ENCODE assay signal across 7 cellular contexts in the genomic region with DNA sequence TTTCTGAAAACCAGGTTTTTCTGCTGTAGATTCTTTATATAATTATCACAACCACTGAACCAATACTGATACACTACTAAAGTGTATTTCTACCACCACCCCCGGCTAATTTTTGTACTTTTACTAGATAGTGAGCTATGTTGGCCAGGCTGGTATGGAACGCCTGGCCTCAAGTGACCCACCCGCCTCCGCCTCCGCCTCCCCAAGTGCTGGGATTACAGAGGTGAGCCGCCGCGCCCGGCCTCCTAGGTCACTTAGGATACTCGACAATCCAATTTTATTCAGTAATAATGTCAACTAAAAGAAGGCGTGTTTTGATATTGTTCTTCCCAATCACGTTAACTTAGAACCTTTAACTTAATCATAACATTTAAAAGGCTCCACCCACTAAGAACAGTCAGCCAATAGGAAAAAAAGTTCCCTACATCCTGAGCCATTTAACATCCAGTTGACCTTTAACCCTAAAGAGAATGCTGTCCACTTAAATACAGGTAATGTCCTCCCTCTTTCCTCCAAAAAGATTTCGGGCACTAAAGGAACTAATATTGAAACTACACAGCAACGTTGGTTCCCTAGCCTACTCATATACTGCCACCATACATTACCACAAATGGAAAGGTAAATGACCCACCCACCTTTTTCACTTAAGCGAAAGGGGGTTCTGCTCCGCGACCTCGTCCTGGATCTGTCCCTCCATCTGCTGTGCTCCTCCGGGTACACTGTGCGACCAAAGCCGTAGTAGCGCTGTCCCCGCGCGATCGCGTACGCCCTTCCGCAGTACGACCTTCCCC. TPM values are rescaled to one million over a fixed set of nuclear protein-coding genes. Genes with fewer than 3 reads are reported as not detected.
DNase-seq lines count a peak whose midpoint lies in the region; ATAC-seq, FAIRE-seq and TF ChIP-seq lines count a peak whose summit lies in the region.

No MANE protein-coding gene starts in this region.

- intact Hi-C loops in breast epithelium (cut with DNase I; ENCODE audit: low total_unique reads) (loop anchor here (5.0 kb wide), 1 partner anchor 586 kb away; no protein-coding TSS in a partner anchor), tibial artery (cut with DNase I; ENCODE audit: low total_unique reads) (no loop called here)

- TF ChIP-seq CTCF in breast epithelium (IDR thresholded peaks at IDR 0.05) (no peak), tibial artery (IDR thresholded peaks at IDR 0.05) (no peak)

- ATAC-seq in left lobe of liver: peak; percentile 31
- ATAC-seq in HG03457 (IDR thresholded peaks at IDR 0.05; ENCODE audit: unreplicated experiment): no peak
- no peak for ATAC-seq in GM19351 (IDR thresholded peaks at IDR 0.05; ENCODE audit: unreplicated experiment)

- TF ChIP-seq POLR2A in GM12891 (IDR thresholded peaks at IDR 0.05; ENCODE audit: low read depth, low read length): no peak
- no peak for TF ChIP-seq POLR2A in breast epithelium (IDR thresholded peaks at IDR 0.05)

- peak; percentile 76 for FAIRE-seq in GM12891 (lab: Jason Lieb, UNC)

- H3K27me3 ChIP-seq in breast epithelium (no peaks in the 10 kb centered on the region), tibial artery (no peaks in the 10 kb centered on the region)

- H3K9me3 ChIP-seq in breast epithelium (no peaks in the 10 kb centered on the region), tibial artery (no peaks in the 10 kb centered on the region)

- DNase-seq in GM12891 (ENCODE audit: insufficient read length, low spot score) (no peak), MV-4-11 (lab: John Stamatoyannopoulos, UW) (peak; percentile 13), breast epithelium (ENCODE audit: low spot score in 2 of 2) (no peak), left lobe of liver (ENCODE audit: low spot score) (peak; percentile 48), tibial artery (no peak)

- peak overlapping the region; percentile 98 to 99 for H3K27ac ChIP-seq in breast epithelium
- H3K27ac ChIP-seq in tibial artery: peak overlapping the region; percentile 97 to 99

- peaks cover 4% of the 10 kb centered on the region for H3K36me3 ChIP-seq in breast epithelium
- peaks cover 40 to 51% (median 41%) of the 10 kb centered on the region in 3 donors for H3K36me3 ChIP-seq in tibial artery

- H3K4me1 ChIP-seq in breast epithelium (peaks cover 0 to 18% of the 10 kb centered on the region in 2 donors), tibial artery (peaks cover 0 to 43% (median 28%) of the 10 kb centered on the region in 4 donors)

- H3K4me3 ChIP-seq in breast epithelium (peak overlapping the region; percentile 78 to 97 (median 85)), tibial artery (peak overlapping the region; percentile 77 to 78)

TF ChIP-seq in GM12891, 5 proteins besides CTCF, POLR2A, EP300 and RAD21:
- TF ChIP-seq TAF1 (IDR thresholded peaks at IDR 0.05; ENCODE audit: low read depth, low read length) (no peak), POU2F2 (IDR thresholded peaks at IDR 0.05; ENCODE audit: low read depth, low read length) (no peak), SPI1 (IDR thresholded peaks at IDR 0.05; ENCODE audit: low read depth, low read length) (no peak), PAX5 (IDR thresholded peaks at IDR 0.05; ENCODE audit: insufficient read depth, low read length, severe bottlenecking) (no peak), POLR2AphosphoS5 (IDR thresholded peaks at IDR 0.05; ENCODE audit: low read depth, low read length) (no peak)

RNA-seq across cellular contexts. Expression of a gene that starts 1.2 kb away (rescaled TPM):
- 125 TPM for polyA plus RNA-seq in GM12891 (2012; ENCODE audit: low read depth, missing spikeins)
- total RNA-seq in breast epithelium (100 to 1,000 TPM; 155 to 215 (median 164) TPM), left lobe of liver (64.9 TPM)

RNA-seq across cellular contexts. Expression of a gene that starts 13.7 kb away (rescaled TPM):
- polyA plus RNA-seq in GM12891 (2012; ENCODE audit: low read depth, missing spikeins): 62.6 TPM
- total RNA-seq in breast epithelium (10 to 100 TPM; 61.3 to 85.0 (median 83.6) TPM), left lobe of liver (11.8 TPM)

RNA-seq across cellular contexts. Expression of a gene that starts 26.3 kb away (rescaled TPM):
- 0.06 TPM for polyA plus RNA-seq in GM12891 (2012; ENCODE audit: low read depth, missing spikeins)
- total RNA-seq in breast epithelium (not detected), left lobe of liver (0.18 TPM)

Comparison
In these comparisons a context has a peak if more than half of its experiments do, and no peak if none do; other contexts are left out.
1. DNase-seq: peak in MV-4-11 (single experiment) and left lobe of liver (single experiment); none in GM12891 (single experiment), breast epithelium (0 of 2) and tibial artery (0 of 2).